Comparison of ENCODE assay signal across 23 cellular contexts in genomic region chr13:80054806-80055205, GRCh38.
A peak's percentile ranks its signal among the peaks of the same experiment; 100 is the strongest.
DNase-seq lines count a peak whose midpoint lies in the region; ATAC-seq, FAIRE-seq and TF ChIP-seq lines count a peak whose summit lies in the region.
"Had no signal": no experiment of that assay in that cellular context is flagged by ENCODE, and none has a peak within 500 bp of the region (broad histone marks: within the 10 kb centered on the region; RNA-seq: fewer than 3 reads in every experiment).

No MANE protein-coding gene starts in this region.

- peak; percentile 85 for ATAC-seq in activated naive CD8-positive, alpha-beta T cell treated with anti-CD3 and anti-CD28 coated beads, Interleukin-2, amount 50 U/mL, for 24 hours
- ATAC-seq in foreskin keratinocyte = peak; percentile 95
- ATAC-seq in activated T-helper 17 cell treated with anti-CD3 and anti-CD28 coated beads, Interleukin-2, amount 50 U/mL, for 72 hours (replicated peaks) = no peak
- ATAC-seq: HCT116, HepG2 had no signal

- H3K4me1 Mint-ChIP-seq in activated naive CD8-positive, alpha-beta T cell treated with anti-CD3 and anti-CD28 coated beads, Interleukin-2, amount 50 U/mL, for 24 hours = peaks cover 15% of the 10 kb centered on the region
- H3K4me1 Mint-ChIP-seq in activated naive CD8-positive, alpha-beta T cell treated with anti-CD3 and anti-CD28 coated beads for 36 hours = peaks cover 2% of the 10 kb centered on the region
- H3K4me1 Mint-ChIP-seq in Caco-2 (ENCODE audit: low read depth, unreplicated experiment) = no peaks in the 10 kb centered on the region
- no peaks in the 10 kb centered on the region for H3K4me1 Mint-ChIP-seq in activated T-helper 17 cell treated with anti-CD3 and anti-CD28 coated beads, Interleukin-2, amount 50 U/mL, for 72 hours

- H3K4me1 ChIP-seq in adipocyte (ENCODE audit: control insufficient read depth, insufficient read depth, low read length) (peaks cover 19% of the 10 kb centered on the region), foreskin keratinocyte (no peaks in the 10 kb centered on the region), Caco-2 (no peaks in the 10 kb centered on the region)
- H3K4me1 ChIP-seq: Peyer's patch, testis had no signal

- no peak overlapping the region for H3K27ac Mint-ChIP-seq in activated naive CD8-positive, alpha-beta T cell treated with anti-CD3 and anti-CD28 coated beads, Interleukin-2, amount 50 U/mL, for 24 hours
- no peak overlapping the region for H3K27ac Mint-ChIP-seq in activated naive CD8-positive, alpha-beta T cell treated with anti-CD3 and anti-CD28 coated beads for 36 hours
- H3K27ac Mint-ChIP-seq in Caco-2 (ENCODE audit: unreplicated experiment) = no peak overlapping the region
- no peak overlapping the region for H3K27ac Mint-ChIP-seq in activated T-helper 17 cell treated with anti-CD3 and anti-CD28 coated beads, Interleukin-2, amount 50 U/mL, for 72 hours

- H3K27me3 Mint-ChIP-seq in activated naive CD8-positive, alpha-beta T cell treated with anti-CD3 and anti-CD28 coated beads, Interleukin-2, amount 50 U/mL, for 24 hours = no peaks in the 10 kb centered on the region
- peaks cover 7% of the 10 kb centered on the region for H3K27me3 Mint-ChIP-seq in activated naive CD8-positive, alpha-beta T cell treated with anti-CD3 and anti-CD28 coated beads for 36 hours
- no peaks in the 10 kb centered on the region for H3K27me3 Mint-ChIP-seq in Caco-2 (ENCODE audit: insufficient read depth, unreplicated experiment)
- no peaks in the 10 kb centered on the region for H3K27me3 Mint-ChIP-seq in activated T-helper 17 cell treated with anti-CD3 and anti-CD28 coated beads, Interleukin-2, amount 50 U/mL, for 72 hours

- H3K27me3 ChIP-seq in adipocyte (replicated peaks; ENCODE audit: control insufficient read depth, insufficient read depth, low read length) = no peaks in the 10 kb centered on the region
- H3K27me3 ChIP-seq in foreskin keratinocyte = no peaks in the 10 kb centered on the region
- H3K27me3 ChIP-seq in Caco-2 (replicated peaks; ENCODE audit: control insufficient read depth, insufficient read depth, low read length) = no peaks in the 10 kb centered on the region
- H3K27me3 ChIP-seq: BLaER1 treated with 17β-estradiol and CSF1 and Interleukin-3, amounts not matched to agents 10 nM and 100 nM; esophagus squamous epithelium; Peyer's patch; testis had no signal

- CTCF ChIA-PET in Caco-2 (lab: Charles Lee) = no interaction called here

- TF ChIP-seq CTCF in foreskin keratinocyte (conservative IDR thresholded peaks at IDR 0.05) (no peak), Caco-2 (IDR thresholded peaks at IDR 0.05; ENCODE audit: insufficient read depth in 1 of 2, low read depth in 1 of 2, low read length in 1 of 2, severe bottlenecking in 1 of 2, unreplicated experiment in 1 of 2) (no peak)

- intact Hi-C loops in Caco-2 (cut with micrococcal nuclease; ENCODE audit: unreplicated experiment) = no loop called here

- no peaks in the 10 kb centered on the region for H3K36me3 ChIP-seq in adipocyte (ENCODE audit: control insufficient read depth, insufficient read depth, low read length, severe bottlenecking)
- no peaks in the 10 kb centered on the region for H3K36me3 ChIP-seq in Caco-2 (ENCODE audit: control insufficient read depth, insufficient read depth, low read length)
- H3K36me3 ChIP-seq: BLaER1 treated with 17β-estradiol and CSF1 and Interleukin-3, amounts not matched to agents 10 nM and 100 nM; esophagus squamous epithelium; Peyer's patch had no signal

- H3K4me3 Mint-ChIP-seq in activated naive CD8-positive, alpha-beta T cell treated with anti-CD3 and anti-CD28 coated beads, Interleukin-2, amount 50 U/mL, for 24 hours = no peak overlapping the region
- no peak overlapping the region for H3K4me3 Mint-ChIP-seq in activated naive CD8-positive, alpha-beta T cell treated with anti-CD3 and anti-CD28 coated beads for 36 hours
- no peak overlapping the region for H3K4me3 Mint-ChIP-seq in Caco-2 (ENCODE audit: unreplicated experiment)
- no peak overlapping the region for H3K4me3 Mint-ChIP-seq in activated T-helper 17 cell treated with anti-CD3 and anti-CD28 coated beads, Interleukin-2, amount 50 U/mL, for 72 hours

- FAIRE-seq in HTR-8/SVneo (lab: Jason Lieb, UNC) = no peak
- FAIRE-seq: HepG2, urothelium cell line had no signal

- no TSS peak for BruUV-seq in Caco-2 (replicated peaks; lab: Mats Ljungman, UMichigan)

- peak overlapping the region; percentile 84 for H3K27ac ChIP-seq in foreskin keratinocyte
- H3K27ac ChIP-seq: BLaER1 treated with 17β-estradiol and CSF1 and Interleukin-3, amounts not matched to agents 10 nM and 100 nM; coronary artery; esophagus squamous epithelium; HL-60; Peyer's patch; testis had no signal

- DNase-seq in activated naive CD8-positive, alpha-beta T cell treated with anti-CD3 and anti-CD28 coated beads, Interleukin-2, amount 50 U/mL, for 24 hours = no peak
- DNase-seq in activated naive CD8-positive, alpha-beta T cell treated with anti-CD3 and anti-CD28 coated beads for 36 hours = no peak
- DNase-seq in adipocyte (ENCODE audit: low read depth) (peak; percentile 21), foreskin keratinocyte (peak in 1 of 2 donors; percentile 61), stromal cell of bone marrow (ENCODE audit: low read depth) (peak; percentile 48), Caco-2 (no peak), HTR-8/SVneo (ENCODE audit: insufficient read length, low spot score) (no peak)
- DNase-seq: activated CD4-positive, alpha-beta T cell treated with anti-CD3 and anti-CD28 coated beads for 4 hours; Calu3; esophagus squamous epithelium; NCI-H1092; NCI-H187 treated with DMSO at 0.1 percent for 48 hours; NCI-H526 treated with DMSO at 0.1 percent for 48 hours; Peyer's patch; testis had no signal

- no peak overlapping the region for H3K9ac ChIP-seq in adipocyte (ENCODE audit: low read length)
- H3K9ac ChIP-seq: BLaER1 treated with 17β-estradiol and CSF1 and Interleukin-3, amounts not matched to agents 10 nM and 100 nM had no signal

- POLR2A ChIA-PET in Caco-2 (lab: Charles Lee) = no interaction called here

- H3K9me3 ChIP-seq in adipocyte (ENCODE audit: control insufficient read depth, low read length) = peaks cover 4% of the 10 kb centered on the region
- H3K9me3 ChIP-seq in Caco-2 = peaks cover 9% of the 10 kb centered on the region
- H3K9me3 ChIP-seq: esophagus squamous epithelium, Peyer's patch, testis had no signal

- no peaks in the 10 kb centered on the region for H3K36me3 Mint-ChIP-seq in activated naive CD8-positive, alpha-beta T cell treated with anti-CD3 and anti-CD28 coated beads, Interleukin-2, amount 50 U/mL, for 24 hours (ENCODE audit: low read depth)
- H3K36me3 Mint-ChIP-seq in activated naive CD8-positive, alpha-beta T cell treated with anti-CD3 and anti-CD28 coated beads for 36 hours = no peaks in the 10 kb centered on the region
- no peaks in the 10 kb centered on the region for H3K36me3 Mint-ChIP-seq in Caco-2 (ENCODE audit: insufficient read depth, unreplicated experiment)
- H3K36me3 Mint-ChIP-seq in activated T-helper 17 cell treated with anti-CD3 and anti-CD28 coated beads, Interleukin-2, amount 50 U/mL, for 72 hours (ENCODE audit: low read depth) = no peaks in the 10 kb centered on the region

- no peaks in the 10 kb centered on the region for H3K9me3 Mint-ChIP-seq in activated naive CD8-positive, alpha-beta T cell treated with anti-CD3 and anti-CD28 coated beads, Interleukin-2, amount 50 U/mL, for 24 hours
- H3K9me3 Mint-ChIP-seq in activated naive CD8-positive, alpha-beta T cell treated with anti-CD3 and anti-CD28 coated beads for 36 hours = no peaks in the 10 kb centered on the region
- H3K9me3 Mint-ChIP-seq in Caco-2 (ENCODE audit: unreplicated experiment) = no peaks in the 10 kb centered on the region
- peaks cover 7% of the 10 kb centered on the region for H3K9me3 Mint-ChIP-seq in activated T-helper 17 cell treated with anti-CD3 and anti-CD28 coated beads, Interleukin-2, amount 50 U/mL, for 72 hours

- H3K4me3 ChIP-seq in adipocyte (ENCODE audit: low read length) (no peak overlapping the region), Caco-2 (ENCODE audit: low read depth, low read length) (no peak overlapping the region)
- H3K4me3 ChIP-seq: BLaER1 treated with 17β-estradiol and CSF1 and Interleukin-3, amounts not matched to agents 10 nM and 100 nM; coronary artery; esophagus squamous epithelium; lung; Peyer's patch; testis had no signal

Comparison
In these comparisons a context has a peak if more than half of its experiments do, and no peak if none do; other contexts are left out.
1. DNase-seq: peak in adipocyte (single experiment) and stromal cell of bone marrow (single experiment); none in activated naive CD8-positive, alpha-beta T cell treated with anti-CD3 and anti-CD28 coated beads, Interleukin-2, amount 50 U/mL, for 24 hours (single experiment), activated naive CD8-positive, alpha-beta T cell treated with anti-CD3 and anti-CD28 coated beads for 36 hours (single experiment), Caco-2 (0 of 2) and HTR-8/SVneo (single experiment).